In the genomic region with DNA sequence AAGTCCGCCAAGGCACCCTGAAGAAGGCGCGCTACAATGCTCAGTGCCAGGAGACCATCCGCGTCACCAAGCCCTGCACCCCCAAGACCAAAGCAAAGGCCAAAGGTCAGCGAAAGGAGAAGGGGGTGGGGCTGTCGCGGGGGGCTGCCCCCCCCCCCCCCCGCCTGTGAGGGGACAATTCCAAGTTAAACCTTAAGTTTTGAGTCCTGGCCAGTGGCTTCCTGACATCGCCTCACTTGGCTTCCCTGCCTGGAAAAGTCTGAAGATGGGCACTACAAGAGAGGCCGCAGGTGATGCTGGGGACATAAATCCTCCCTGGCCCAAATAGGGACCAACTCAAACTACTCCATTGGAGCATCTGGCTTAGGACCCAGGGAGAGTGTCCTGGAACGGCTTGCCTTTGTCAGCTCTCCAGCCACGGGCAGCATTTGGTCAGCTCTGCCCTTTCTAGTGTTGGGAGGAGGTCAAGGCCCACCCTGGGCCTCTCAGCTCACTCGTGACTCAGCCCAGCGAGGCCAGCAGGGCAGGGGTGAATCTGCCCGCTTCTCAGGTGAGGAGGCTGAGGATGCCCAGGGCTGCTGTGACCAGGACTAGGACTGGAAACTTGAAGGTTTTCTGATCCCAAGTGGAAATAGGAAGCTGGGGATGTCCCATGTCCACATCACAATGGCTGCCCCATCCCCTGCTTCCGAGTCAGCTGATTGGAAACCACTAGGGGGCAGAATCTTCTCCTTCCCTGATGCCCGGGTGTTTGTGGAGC, we compare ENCODE assay signal across 9 cellular contexts. TPM values are rescaled to one million over a fixed set of nuclear protein-coding genes. Genes with fewer than 3 reads are reported as not detected.
A peak's percentile ranks its signal among the peaks of the same experiment; 100 is the strongest.
DNase-seq lines count a peak whose midpoint lies in the region; ATAC-seq and TF ChIP-seq lines count a peak whose summit lies in the region.
"Had no signal": no experiment of that assay in that cellular context is flagged by ENCODE, and none has a peak within 500 bp of the region (broad histone marks: within the 10 kb centered on the region; RNA-seq: fewer than 3 reads in every experiment).

No MANE protein-coding gene starts in this region.

- no peak overlapping the region for H2AFZ ChIP-seq in OCI-LY3 (ENCODE audit: low read depth, low read length)
- H2AFZ ChIP-seq in parathyroid adenoma = no peak overlapping the region

- no peaks in the 10 kb centered on the region for H3K27me3 ChIP-seq in right atrium auricular region
- no peaks in the 10 kb centered on the region for H3K27me3 ChIP-seq in OCI-LY3 (ENCODE audit: low read depth, low read length)
- peaks cover 0 to 58% (median 2%) of the 10 kb centered on the region in 4 donors for H3K27me3 ChIP-seq in esophagus squamous epithelium
- no peaks in the 10 kb centered on the region for H3K27me3 ChIP-seq in parathyroid adenoma (ENCODE audit: control insufficient read depth, insufficient read depth, low read length)

- no peak overlapping the region for H3K9ac ChIP-seq in OCI-LY3 (ENCODE audit: low read length)
- H3K9ac ChIP-seq in parathyroid adenoma = no peak overlapping the region

- H3K9me3 ChIP-seq in right atrium auricular region (no peaks in the 10 kb centered on the region), OCI-LY3 (ENCODE audit: insufficient read depth, low read length) (no peaks in the 10 kb centered on the region), esophagus squamous epithelium (no peaks in the 10 kb centered on the region), parathyroid adenoma (ENCODE audit: control insufficient read depth, low read length) (no peaks in the 10 kb centered on the region)

- ATAC-seq in left cardiac atrium = no peak
- no peak for ATAC-seq in HG03439 (IDR thresholded peaks at IDR 0.05; ENCODE audit: unreplicated experiment)
- no peak for ATAC-seq in stimulated activated naive CD8-positive, alpha-beta T cell treated with anti-CD3 and anti-CD28 coated beads, Interleukin-15, amount 100 ng/mL, for 72 hours
- no peak for ATAC-seq in GM19035 (IDR thresholded peaks at IDR 0.05; ENCODE audit: unreplicated experiment)

- H3K27ac ChIP-seq in right atrium auricular region (no peak overlapping the region), OCI-LY3 (ENCODE audit: low read length) (no peak overlapping the region), esophagus squamous epithelium (no peak overlapping the region), parathyroid adenoma (no peak overlapping the region)
- H3K27ac ChIP-seq: epithelial cell of prostate had no signal

- peak overlapping the region; percentile 89; the same call in 1 of the 2 replicates for H3K4me2 ChIP-seq in OCI-LY3 (ENCODE audit: low read length)
- H3K4me2 ChIP-seq in parathyroid adenoma (ENCODE audit: low read length) = no peak overlapping the region

- H3K36me3 ChIP-seq in right atrium auricular region = peaks cover 10% of the 10 kb centered on the region
- no peaks in the 10 kb centered on the region for H3K36me3 ChIP-seq in OCI-LY3 (replicated peaks; ENCODE audit: low read depth, low read length)
- peaks cover 0 to 5% (median 0%) of the 10 kb centered on the region in 3 donors for H3K36me3 ChIP-seq in esophagus squamous epithelium
- H3K36me3 ChIP-seq in parathyroid adenoma (ENCODE audit: control insufficient read depth, insufficient read depth, low read length) = no peaks in the 10 kb centered on the region

- DNase-seq in right atrium auricular region (ENCODE audit: low spot score) = no peak
- DNase-seq in left cardiac atrium = no peak
- no peak for DNase-seq in esophagus squamous epithelium (lab: John Stamatoyannopoulos, UW)
- no peak for DNase-seq in stimulated activated naive CD8-positive, alpha-beta T cell treated with anti-CD3 and anti-CD28 coated beads, Interleukin-15, amount 100 ng/mL, for 72 hours

- peaks cover 0 to 33% of the 10 kb centered on the region in 2 donors for H3K4me1 ChIP-seq in right atrium auricular region
- H3K4me1 ChIP-seq in OCI-LY3 (ENCODE audit: low read length) = peaks cover 3% of the 10 kb centered on the region; the same call in 1 of the 2 replicates
- H3K4me1 ChIP-seq in esophagus squamous epithelium = peaks cover 15 to 44% (median 16%) of the 10 kb centered on the region in 3 donors
- H3K4me1 ChIP-seq in parathyroid adenoma = peaks cover 1% of the 10 kb centered on the region

- peaks cover 0 to 2% of the 10 kb centered on the region in 2 donors for H3K9me3 Mint-ChIP-seq in stimulated activated naive CD8-positive, alpha-beta T cell treated with anti-CD3 and anti-CD28 coated beads, Interleukin-15, amount 100 ng/mL, for 72 hours

- no peaks in the 10 kb centered on the region for H3K79me2 ChIP-seq in OCI-LY3 (ENCODE audit: low read length)
- H3K79me2 ChIP-seq in parathyroid adenoma = no peaks in the 10 kb centered on the region

- H3K4me3 ChIP-seq in right atrium auricular region (peak overlapping the region; percentile 54 to 69), OCI-LY3 (ENCODE audit: low read length) (peak overlapping the region; percentile 88; the same call in 1 of the 2 replicates), esophagus squamous epithelium (peak overlapping the region in 3 of 4 donors; percentile 71 to 88 (median 71)), parathyroid adenoma (ENCODE audit: low read depth, low read length) (no peak overlapping the region)

- no peaks in the 10 kb centered on the region for H4K20me1 ChIP-seq in OCI-LY3 (ENCODE audit: insufficient read depth, low read length)

- WGBS in esophagus squamous epithelium, 2 donors = 43 to 100% methylated on average over 1 to 4 of the region's 18 CpGs

- intact Hi-C loops in left cardiac atrium (cut with DNase I) = loop anchor here in 1 of 2 donors (10.0 kb wide), 1 partner anchor 242 kb away; no protein-coding TSS in a partner anchor
- intact Hi-C loops in esophagus squamous epithelium (cut with DNase I) = no loop called here

- H3K4me3 Mint-ChIP-seq in stimulated activated naive CD8-positive, alpha-beta T cell treated with anti-CD3 and anti-CD28 coated beads, Interleukin-15, amount 100 ng/mL, for 72 hours = peak overlapping the region in 1 of 2 donors; percentile 8

- H3K4me1 Mint-ChIP-seq in stimulated activated naive CD8-positive, alpha-beta T cell treated with anti-CD3 and anti-CD28 coated beads, Interleukin-15, amount 100 ng/mL, for 72 hours = peaks cover 56% of the 10 kb centered on the region

- H3K27me3 Mint-ChIP-seq in stimulated activated naive CD8-positive, alpha-beta T cell treated with anti-CD3 and anti-CD28 coated beads, Interleukin-15, amount 100 ng/mL, for 72 hours = peaks cover 48% of the 10 kb centered on the region

- peak overlapping the region in 1 of 2 donors; percentile 78 for H3K27ac Mint-ChIP-seq in stimulated activated naive CD8-positive, alpha-beta T cell treated with anti-CD3 and anti-CD28 coated beads, Interleukin-15, amount 100 ng/mL, for 72 hours

- TF ChIP-seq POLR2A in esophagus squamous epithelium (IDR thresholded peaks at IDR 0.05) = no peak

- TF ChIP-seq CTCF in right atrium auricular region (IDR thresholded peaks at IDR 0.05) = peak; percentile 59 to 70
- TF ChIP-seq CTCF in OCI-LY3 (IDR thresholded peaks at IDR 0.05; ENCODE audit: low read depth, low read length) = peak; percentile 60
- peak in 5 of 6 experiments; percentile 8 to 57 (median 35) for TF ChIP-seq CTCF in esophagus squamous epithelium (IDR thresholded peaks at IDR 0.05)
- TF ChIP-seq CTCF in parathyroid adenoma (IDR thresholded peaks at IDR 0.05) = peak; percentile 37

RNA-seq across cellular contexts. Expression of a gene that starts 1.4 kb away (rescaled TPM):
- total RNA-seq in right atrium auricular region = 10 to 100 TPM; 11.9 to 26.4 TPM
- total RNA-seq in left cardiac atrium = 10 to 100 TPM; 11.0 to 15.2 TPM
- 10 to 100 TPM in 3 of 4 donors, 1 to 10 TPM in 1; 5.4 to 62.6 (median 22.5) TPM for total RNA-seq in esophagus squamous epithelium

RNA-seq across cellular contexts. Expression of a gene that starts 8.8 kb away (rescaled TPM):
- total RNA-seq in right atrium auricular region (under 1 TPM in 1 of 2 donors, not detected in 1; 0.28 TPM), left cardiac atrium (under 1 TPM in 1 of 2 donors, not detected in 1; 0.21 TPM), esophagus squamous epithelium (not detected)

RNA-seq across cellular contexts. Expression of a gene that starts 35.6 kb away (rescaled TPM):
- total RNA-seq in right atrium auricular region (100 to 1,000 TPM in 1 of 2 donors, 10 to 100 TPM in 1; 91.7 to 116 TPM), left cardiac atrium (10 to 100 TPM; 80.2 to 91.8 TPM), esophagus squamous epithelium (10 to 100 TPM; 38.5 to 53.1 (median 45.7) TPM)
